ENCODE assay signal across 1 cellular context in the genomic region with DNA sequence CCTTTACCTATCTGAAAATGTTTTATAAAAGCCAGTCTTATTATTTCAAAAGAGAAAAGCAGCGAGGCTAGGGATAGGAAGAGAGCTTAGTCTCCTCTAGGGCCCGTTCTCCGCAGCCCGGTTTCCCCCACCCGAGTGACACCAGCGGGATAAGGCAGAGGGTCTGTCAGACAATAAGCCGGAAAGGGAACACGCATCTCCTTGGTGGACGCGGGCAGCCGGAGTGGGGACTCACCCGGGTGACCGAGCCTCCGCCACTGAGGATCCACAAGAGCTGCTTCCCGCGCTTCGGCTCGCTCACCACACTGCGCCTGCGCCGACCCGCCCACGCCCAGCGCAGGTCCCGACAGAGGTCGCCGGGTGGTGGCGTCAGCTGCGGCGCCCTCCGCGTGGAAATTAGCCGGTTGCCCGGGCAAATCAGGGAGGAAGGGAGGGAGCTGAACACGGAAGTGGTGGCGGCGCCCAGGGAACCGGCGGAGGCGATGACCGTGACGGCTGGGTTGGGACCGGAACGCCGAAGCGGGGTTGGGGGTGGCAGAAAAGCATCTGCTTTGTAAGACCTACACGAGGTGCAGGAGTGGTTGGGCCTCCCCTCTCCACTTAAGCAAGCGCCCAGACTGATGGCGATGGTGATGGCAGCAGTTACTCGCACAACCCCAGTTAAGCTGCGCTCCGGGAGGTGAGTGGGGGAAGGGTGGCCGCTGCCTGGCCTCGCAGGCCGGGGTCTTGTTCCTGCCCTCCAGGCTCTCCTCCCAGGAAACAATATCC.
TF ChIP-seq lines count a peak whose summit lies in the region.

A gene with protein sequence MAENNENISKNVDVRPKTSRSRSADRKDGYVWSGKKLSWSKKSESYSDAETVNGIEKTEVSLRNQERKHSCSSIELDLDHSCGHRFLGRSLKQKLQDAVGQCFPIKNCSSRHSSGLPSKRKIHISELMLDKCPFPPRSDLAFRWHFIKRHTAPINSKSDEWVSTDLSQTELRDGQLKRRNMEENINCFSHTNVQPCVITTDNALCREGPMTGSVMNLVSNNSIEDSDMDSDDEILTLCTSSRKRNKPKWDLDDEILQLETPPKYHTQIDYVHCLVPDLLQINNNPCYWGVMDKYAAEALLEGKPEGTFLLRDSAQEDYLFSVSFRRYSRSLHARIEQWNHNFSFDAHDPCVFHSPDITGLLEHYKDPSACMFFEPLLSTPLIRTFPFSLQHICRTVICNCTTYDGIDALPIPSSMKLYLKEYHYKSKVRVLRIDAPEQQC (plus strand): TSS at position 444 of the 768 bp plus-strand sequence. CDS start 15,806 bp downstream, outside the sequence.
A gene with protein sequence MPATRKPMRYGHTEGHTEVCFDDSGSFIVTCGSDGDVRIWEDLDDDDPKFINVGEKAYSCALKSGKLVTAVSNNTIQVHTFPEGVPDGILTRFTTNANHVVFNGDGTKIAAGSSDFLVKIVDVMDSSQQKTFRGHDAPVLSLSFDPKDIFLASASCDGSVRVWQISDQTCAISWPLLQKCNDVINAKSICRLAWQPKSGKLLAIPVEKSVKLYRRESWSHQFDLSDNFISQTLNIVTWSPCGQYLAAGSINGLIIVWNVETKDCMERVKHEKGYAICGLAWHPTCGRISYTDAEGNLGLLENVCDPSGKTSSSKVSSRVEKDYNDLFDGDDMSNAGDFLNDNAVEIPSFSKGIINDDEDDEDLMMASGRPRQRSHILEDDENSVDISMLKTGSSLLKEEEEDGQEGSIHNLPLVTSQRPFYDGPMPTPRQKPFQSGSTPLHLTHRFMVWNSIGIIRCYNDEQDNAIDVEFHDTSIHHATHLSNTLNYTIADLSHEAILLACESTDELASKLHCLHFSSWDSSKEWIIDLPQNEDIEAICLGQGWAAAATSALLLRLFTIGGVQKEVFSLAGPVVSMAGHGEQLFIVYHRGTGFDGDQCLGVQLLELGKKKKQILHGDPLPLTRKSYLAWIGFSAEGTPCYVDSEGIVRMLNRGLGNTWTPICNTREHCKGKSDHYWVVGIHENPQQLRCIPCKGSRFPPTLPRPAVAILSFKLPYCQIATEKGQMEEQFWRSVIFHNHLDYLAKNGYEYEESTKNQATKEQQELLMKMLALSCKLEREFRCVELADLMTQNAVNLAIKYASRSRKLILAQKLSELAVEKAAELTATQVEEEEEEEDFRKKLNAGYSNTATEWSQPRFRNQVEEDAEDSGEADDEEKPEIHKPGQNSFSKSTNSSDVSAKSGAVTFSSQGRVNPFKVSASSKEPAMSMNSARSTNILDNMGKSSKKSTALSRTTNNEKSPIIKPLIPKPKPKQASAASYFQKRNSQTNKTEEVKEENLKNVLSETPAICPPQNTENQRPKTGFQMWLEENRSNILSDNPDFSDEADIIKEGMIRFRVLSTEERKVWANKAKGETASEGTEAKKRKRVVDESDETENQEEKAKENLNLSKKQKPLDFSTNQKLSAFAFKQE (minus strand): TSS at position 307 of the 768 bp plus-strand sequence. CDS start 312 bp downstream, outside the sequence.

TF ChIP-seq in GM12878, 131 proteins besides CTCF, POLR2A, EP300 and RAD21 (continued from another document and continues in another):
- TF ChIP-seq, protein P1, sequence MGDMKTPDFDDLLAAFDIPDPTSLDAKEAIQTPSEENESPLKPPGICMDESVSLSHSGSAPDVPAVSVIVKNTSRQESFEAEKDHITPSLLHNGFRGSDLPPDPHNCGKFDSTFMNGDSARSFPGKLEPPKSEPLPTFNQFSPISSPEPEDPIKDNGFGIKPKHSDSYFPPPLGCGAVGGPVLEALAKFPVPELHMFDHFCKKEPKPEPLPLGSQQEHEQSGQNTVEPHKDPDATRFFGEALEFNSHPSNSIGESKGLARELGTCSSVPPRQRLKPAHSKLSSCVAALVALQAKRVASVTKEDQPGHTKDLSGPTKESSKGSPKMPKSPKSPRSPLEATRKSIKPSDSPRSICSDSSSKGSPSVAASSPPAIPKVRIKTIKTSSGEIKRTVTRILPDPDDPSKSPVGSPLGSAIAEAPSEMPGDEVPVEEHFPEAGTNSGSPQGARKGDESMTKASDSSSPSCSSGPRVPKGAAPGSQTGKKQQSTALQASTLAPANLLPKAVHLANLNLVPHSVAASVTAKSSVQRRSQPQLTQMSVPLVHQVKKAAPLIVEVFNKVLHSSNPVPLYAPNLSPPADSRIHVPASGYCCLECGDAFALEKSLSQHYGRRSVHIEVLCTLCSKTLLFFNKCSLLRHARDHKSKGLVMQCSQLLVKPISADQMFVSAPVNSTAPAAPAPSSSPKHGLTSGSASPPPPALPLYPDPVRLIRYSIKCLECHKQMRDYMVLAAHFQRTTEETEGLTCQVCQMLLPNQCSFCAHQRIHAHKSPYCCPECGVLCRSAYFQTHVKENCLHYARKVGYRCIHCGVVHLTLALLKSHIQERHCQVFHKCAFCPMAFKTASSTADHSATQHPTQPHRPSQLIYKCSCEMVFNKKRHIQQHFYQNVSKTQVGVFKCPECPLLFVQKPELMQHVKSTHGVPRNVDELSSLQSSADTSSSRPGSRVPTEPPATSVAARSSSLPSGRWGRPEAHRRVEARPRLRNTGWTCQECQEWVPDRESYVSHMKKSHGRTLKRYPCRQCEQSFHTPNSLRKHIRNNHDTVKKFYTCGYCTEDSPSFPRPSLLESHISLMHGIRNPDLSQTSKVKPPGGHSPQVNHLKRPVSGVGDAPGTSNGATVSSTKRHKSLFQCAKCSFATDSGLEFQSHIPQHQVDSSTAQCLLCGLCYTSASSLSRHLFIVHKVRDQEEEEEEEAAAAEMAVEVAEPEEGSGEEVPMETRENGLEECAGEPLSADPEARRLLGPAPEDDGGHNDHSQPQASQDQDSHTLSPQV (IDR thresholded peaks at IDR 0.05) = no peak
- TF ChIP-seq RELA (IDR thresholded peaks at IDR 0.05; ENCODE audit: borderline replicate concordance, partially characterized antibody) (peak; percentile 76), RBBP5 (conservative IDR thresholded peaks at IDR 0.05) (no peak), ATF2 (IDR thresholded peaks at IDR 0.05; ENCODE audit: low read length) (no peak), BMI1 (IDR thresholded peaks at IDR 0.05; ENCODE audit: borderline replicate concordance) (no peak), RFX5 (IDR thresholded peaks at IDR 0.05; ENCODE audit: low read depth, low read length) (no peak), TCF7 (IDR thresholded peaks at IDR 0.05; ENCODE audit: borderline replicate concordance) (no peak), POLR2AphosphoS5 (IDR thresholded peaks at IDR 0.05; ENCODE audit: low read length) (peak; percentile 93), SPI1 (IDR thresholded peaks at IDR 0.05; ENCODE audit: borderline replicate concordance, insufficient read depth, low read depth, low read length) (peak; percentile 72), ZBTB40 (IDR thresholded peaks at IDR 0.05; ENCODE audit: borderline replicate concordance) (peak; percentile 65; the same call in 1 of the 2 replicates), YY1 (IDR thresholded peaks at IDR 0.05; ENCODE audit: low read depth, low read length) (peak; percentile 74; the same call in 1 of the 2 replicates), SUZ12 (IDR thresholded peaks at IDR 0.05; ENCODE audit: unreplicated experiment) (no peak), ZNF207 (IDR thresholded peaks at IDR 0.05; ENCODE audit: borderline replicate concordance) (peak; percentile 79), ASH2L (IDR thresholded peaks at IDR 0.05; ENCODE audit: borderline replicate concordance, low read depth) (no peak), TBL1XR1 (IDR thresholded peaks at IDR 0.05; ENCODE audit: low read depth, low read length) (no peak), MLLT1 (IDR thresholded peaks at IDR 0.05) (peak; percentile 82), CEBPB (IDR thresholded peaks at IDR 0.05; ENCODE audit: borderline replicate concordance in 1 of 2, low read depth in 2 of 2, low read length in 2 of 2) (no peak), EZH2 (IDR thresholded peaks at IDR 0.05; ENCODE audit: borderline replicate concordance, control insufficient read depth, low read depth, low read length) (no peak), ZNF217 (IDR thresholded peaks at IDR 0.05) (peak; percentile 61; the same call in 1 of the 2 replicates), MYC (IDR thresholded peaks at IDR 0.05; ENCODE audit: insufficient read depth, insufficient read length, insufficient replicate concordance, low read length, severe bottlenecking) (peak; percentile 89), RCOR1 (conservative IDR thresholded peaks at IDR 0.05; ENCODE audit: low read depth, low read length) (no peak), POLR2AphosphoS2 (IDR thresholded peaks at IDR 0.05; ENCODE audit: low read depth, low read length) (no peak), MAX (IDR thresholded peaks at IDR 0.05; ENCODE audit: low read depth, low read length) (peak; percentile 94), POU2F2 (IDR thresholded peaks at IDR 0.05; ENCODE audit: borderline replicate concordance, low read depth, low read length) (peak; percentile 84), KAT2A (conservative IDR thresholded peaks at IDR 0.05; ENCODE audit: control insufficient read depth, low read depth, low read length) (no peak), HDGF (IDR thresholded peaks at IDR 0.05) (peak; percentile 91), PML (IDR thresholded peaks at IDR 0.05; ENCODE audit: low read length) (peak; percentile 92)
- TF ChIP-seq, protein P2, sequence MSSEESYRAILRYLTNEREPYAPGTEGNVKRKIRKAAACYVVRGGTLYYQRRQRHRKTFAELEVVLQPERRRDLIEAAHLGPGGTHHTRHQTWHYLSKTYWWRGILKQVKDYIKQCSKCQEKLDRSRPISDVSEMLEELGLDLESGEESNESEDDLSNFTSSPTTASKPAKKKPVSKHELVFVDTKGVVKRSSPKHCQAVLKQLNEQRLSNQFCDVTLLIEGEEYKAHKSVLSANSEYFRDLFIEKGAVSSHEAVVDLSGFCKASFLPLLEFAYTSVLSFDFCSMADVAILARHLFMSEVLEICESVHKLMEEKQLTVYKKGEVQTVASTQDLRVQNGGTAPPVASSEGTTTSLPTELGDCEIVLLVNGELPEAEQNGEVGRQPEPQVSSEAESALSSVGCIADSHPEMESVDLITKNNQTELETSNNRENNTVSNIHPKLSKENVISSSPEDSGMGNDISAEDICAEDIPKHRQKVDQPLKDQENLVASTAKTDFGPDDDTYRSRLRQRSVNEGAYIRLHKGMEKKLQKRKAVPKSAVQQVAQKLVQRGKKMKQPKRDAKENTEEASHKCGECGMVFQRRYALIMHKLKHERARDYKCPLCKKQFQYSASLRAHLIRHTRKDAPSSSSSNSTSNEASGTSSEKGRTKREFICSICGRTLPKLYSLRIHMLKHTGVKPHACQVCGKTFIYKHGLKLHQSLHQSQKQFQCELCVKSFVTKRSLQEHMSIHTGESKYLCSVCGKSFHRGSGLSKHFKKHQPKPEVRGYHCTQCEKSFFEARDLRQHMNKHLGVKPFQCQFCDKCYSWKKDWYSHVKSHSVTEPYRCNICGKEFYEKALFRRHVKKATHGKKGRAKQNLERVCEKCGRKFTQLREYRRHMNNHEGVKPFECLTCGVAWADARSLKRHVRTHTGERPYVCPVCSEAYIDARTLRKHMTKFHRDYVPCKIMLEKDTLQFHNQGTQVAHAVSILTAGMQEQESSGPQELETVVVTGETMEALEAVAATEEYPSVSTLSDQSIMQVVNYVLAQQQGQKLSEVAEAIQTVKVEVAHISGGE (CRISPR knock-in tag; IDR thresholded peaks at IDR 0.05) = no peak
